In genomic region chr7:44678096-44678467, GRCh38 we compare ENCODE assay signal across 14 cellular contexts.
DNase-seq lines count a peak whose midpoint lies in the region; ATAC-seq and TF ChIP-seq lines count a peak whose summit lies in the region.
"Had no signal": no experiment of that assay in that cellular context is flagged by ENCODE, and none has a peak within 500 bp of the region (broad histone marks: within the 10 kb centered on the region; RNA-seq: fewer than 3 reads in every experiment).

No MANE protein-coding gene starts in this region.

- H3K27me3 Mint-ChIP-seq in activated naive CD8-positive, alpha-beta T cell treated with anti-CD3 and anti-CD28 coated beads, Interleukin-2, amount 50 U/mL, for 24 hours, result no peaks in the 10 kb centered on the region

- no peak overlapping the region for H3K4me3 Mint-ChIP-seq in activated naive CD8-positive, alpha-beta T cell treated with anti-CD3 and anti-CD28 coated beads, Interleukin-2, amount 50 U/mL, for 24 hours

- H3K4me1 Mint-ChIP-seq in activated naive CD8-positive, alpha-beta T cell treated with anti-CD3 and anti-CD28 coated beads, Interleukin-2, amount 50 U/mL, for 24 hours, result no peaks in the 10 kb centered on the region

- H3K27ac ChIP-seq in RWPE2 (ENCODE audit: poor library complexity, severe bottlenecking), result peak overlapping the region; percentile 15
- H3K27ac ChIP-seq: ascending aorta, BLaER1, vagina had no signal

- no peak overlapping the region for H3K27ac Mint-ChIP-seq in activated naive CD8-positive, alpha-beta T cell treated with anti-CD3 and anti-CD28 coated beads, Interleukin-2, amount 50 U/mL, for 24 hours

- DNase-seq in AG10803 (ENCODE audit: low read depth), result peak; percentile 75
- DNase-seq in RWPE2 (ENCODE audit: low spot score), result no peak
- DNase-seq in fibroblast of pulmonary artery (ENCODE audit: low read depth), result peak; percentile 13
- peak; percentile 59 for DNase-seq in mesenteric fat pad (ENCODE audit: low spot score)
- no peak for DNase-seq in activated naive CD8-positive, alpha-beta T cell treated with anti-CD3 and anti-CD28 coated beads, Interleukin-2, amount 50 U/mL, for 24 hours
- DNase-seq in DMS153 treated with DMSO at 0.1 percent for 48 hours (lab: John Stamatoyannopoulos, UW; ENCODE audit: unreplicated experiment), result no peak
- DNase-seq in T-helper 9 cell, result no peak
- DNase-seq: effector memory CD4-positive, alpha-beta T cell; glutamatergic neuron; stimulated activated CD4-positive, alpha-beta T cell treated with anti-CD3 and anti-CD28 coated beads, Interleukin-1b, Interleukin-23, amount 100 ng/mL, for 48 hours had no signal

- peaks cover 18% of the 10 kb centered on the region for H3K36me3 Mint-ChIP-seq in activated naive CD8-positive, alpha-beta T cell treated with anti-CD3 and anti-CD28 coated beads, Interleukin-2, amount 50 U/mL, for 24 hours (ENCODE audit: low read depth)

- H3K4me1 ChIP-seq in RWPE2 (ENCODE audit: insufficient read depth, poor library complexity, severe bottlenecking), result peaks cover 17% of the 10 kb centered on the region
- H3K4me1 ChIP-seq: ascending aorta, BLaER1 had no signal

- TF ChIP-seq CTCF in AG10803 (conservative IDR thresholded peaks at IDR 0.05; ENCODE audit: low read length) (no peak), RWPE2 (IDR thresholded peaks at IDR 0.05; ENCODE audit: poor library complexity, severe bottlenecking) (no peak), fibroblast of pulmonary artery (IDR thresholded peaks at IDR 0.05; ENCODE audit: low read length, missing control alignments) (no peak)

- H3K4me3 ChIP-seq in AG10803 (ENCODE audit: low read length) (no peak overlapping the region), RWPE2 (ENCODE audit: severe bottlenecking) (no peak overlapping the region), fibroblast of pulmonary artery (replicated peaks; ENCODE audit: low read depth, low read length) (no peak overlapping the region)
- H3K4me3 ChIP-seq: ascending aorta, BLaER1, vagina had no signal

- H3K27me3 ChIP-seq in RWPE2 (ENCODE audit: insufficient read depth, poor library complexity, severe bottlenecking), result no peaks in the 10 kb centered on the region
- H3K27me3 ChIP-seq: ascending aorta, BLaER1, vagina had no signal

- H3K9me3 Mint-ChIP-seq in activated naive CD8-positive, alpha-beta T cell treated with anti-CD3 and anti-CD28 coated beads, Interleukin-2, amount 50 U/mL, for 24 hours, result no peaks in the 10 kb centered on the region

- H3K36me3 ChIP-seq in RWPE2 (ENCODE audit: low read depth), result peaks cover 58% of the 10 kb centered on the region

- ATAC-seq in RWPE2 (ENCODE audit: low read depth) (peak; percentile 24), GM18909 (IDR thresholded peaks at IDR 0.05; ENCODE audit: poor library complexity, unreplicated experiment) (no peak)
- no peak for ATAC-seq in activated naive CD8-positive, alpha-beta T cell treated with anti-CD3 and anti-CD28 coated beads, Interleukin-2, amount 50 U/mL, for 24 hours

- no peaks in the 10 kb centered on the region for H3K9me3 ChIP-seq in RWPE2 (ENCODE audit: severe bottlenecking)
- H3K9me3 ChIP-seq: ascending aorta, BLaER1, vagina had no signal

Comparison
In these comparisons a context has a peak if more than half of its experiments do, and no peak if none do; other contexts are left out.
1. DNase-seq: peak in AG10803 (single experiment), fibroblast of pulmonary artery (single experiment) and mesenteric fat pad (single experiment); none in RWPE2 (single experiment), activated naive CD8-positive, alpha-beta T cell treated with anti-CD3 and anti-CD28 coated beads, Interleukin-2, amount 50 U/mL, for 24 hours (single experiment), DMS153 treated with DMSO at 0.1 percent for 48 hours (single experiment) and T-helper 9 cell (single experiment).